9 cellular contexts compared by ENCODE assay signal in the genomic region with DNA sequence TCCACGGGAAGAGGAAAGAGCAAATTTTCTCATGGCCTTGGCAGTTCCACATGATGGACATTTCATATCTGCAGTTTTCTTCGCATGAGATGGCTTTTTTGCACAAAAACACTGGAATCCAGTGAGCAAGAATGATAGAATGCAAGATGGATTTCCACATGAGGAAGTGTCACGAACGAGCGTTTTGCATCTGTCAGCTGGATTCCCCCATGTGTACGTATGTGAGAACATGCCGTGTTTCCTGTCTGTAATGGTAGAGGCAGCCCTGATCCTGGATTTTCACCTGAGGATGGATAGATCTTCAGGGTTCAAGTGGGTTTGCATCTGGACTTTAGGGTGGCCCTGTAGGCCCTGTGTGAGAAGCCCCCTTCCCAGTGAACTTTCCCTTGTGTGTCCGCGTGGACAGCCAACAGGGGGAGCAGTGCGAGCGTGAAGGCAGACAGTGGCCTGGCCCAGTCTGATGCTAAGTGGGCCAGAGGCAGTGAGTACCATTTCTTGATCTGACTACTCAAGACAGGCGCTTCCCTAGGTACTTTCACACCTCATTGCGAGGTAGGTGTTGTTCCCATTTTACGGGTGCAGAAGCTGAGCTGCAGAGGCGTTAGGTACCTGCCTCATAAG. TPM values are rescaled to one million over a fixed set of nuclear protein-coding genes. Genes with fewer than 3 reads are reported as not detected.
DNase-seq lines count a peak whose midpoint lies in the region; ATAC-seq, FAIRE-seq and TF ChIP-seq lines count a peak whose summit lies in the region.
"Not testable (repeated sequence)": the region's sequence is repeated elsewhere in the genome, so short reads cannot be mapped to it uniquely, and the experiment has no call there.
"Had no signal": no experiment of that assay in that cellular context is flagged by ENCODE, and none has a peak within 500 bp of the region (broad histone marks: within the 10 kb centered on the region; RNA-seq: fewer than 3 reads in every experiment).

No MANE protein-coding gene starts in this region.

- H3K4me2 ChIP-seq in BLaER1 (peak overlapping the region; percentile 87), PC-3 (ENCODE audit: low read length) (peak overlapping the region; percentile 83; the same call in 1 of the 2 replicates)

- H3K36me3 Mint-ChIP-seq in activated T-cell treated with anti-CD3 and anti-CD28 coated beads, Interleukin-2, amount 50 U/mL, for 24 hours (ENCODE audit: low read depth), result peaks cover 35% of the 10 kb centered on the region
- H3K36me3 Mint-ChIP-seq in central memory CD8-positive, alpha-beta T cell (ENCODE audit: insufficient read depth), result peaks cover 19% of the 10 kb centered on the region
- not testable (repeated sequence) for H3K36me3 Mint-ChIP-seq in natural killer cell
- H3K36me3 Mint-ChIP-seq in stimulated activated memory B cell treated with anti-CD40 and anti-IgM and Interleukin-4, amounts not matched to agents 10 μg/mL and 1 μg/mL and 100 μg/mL, for 72 hours, result peaks cover 12% of the 10 kb centered on the region

- H3K79me2 ChIP-seq in PC-3 (ENCODE audit: low read length), result peaks cover 45% of the 10 kb centered on the region

- not testable (repeated sequence) for H3K36me3 ChIP-seq in BLaER1; PC-3 (ENCODE audit: low read depth, low read length); cardiac muscle cell

- not testable (repeated sequence) for H3K27me3 ChIP-seq in BLaER1; PC-3 (ENCODE audit: low read length); cardiac muscle cell

- POLR2A ChIA-PET in PC-3 (lab: Charles Lee; ENCODE audit: unreplicated experiment), result not testable (repeated sequence)

- intact Hi-C loops in PC-3 (cut with micrococcal nuclease); natural killer cell (cut with micrococcal nuclease): not testable (repeated sequence)

- H3K27me3 Mint-ChIP-seq in activated T-cell treated with anti-CD3 and anti-CD28 coated beads, Interleukin-2, amount 50 U/mL, for 24 hours; central memory CD8-positive, alpha-beta T cell; natural killer cell (ENCODE audit: low read depth in 2 of 2); stimulated activated memory B cell treated with anti-CD40 and anti-IgM and Interleukin-4, amounts not matched to agents 10 μg/mL and 1 μg/mL and 100 μg/mL, for 72 hours: not testable (repeated sequence)

- H3K27ac ChIP-seq in BLaER1; PC-3 (ENCODE audit: low read length); cardiac muscle cell: not testable (repeated sequence)

- not testable (repeated sequence) for H3K9me3 ChIP-seq in BLaER1; PC-3 (ENCODE audit: low read length); cardiac muscle cell (ENCODE audit: low read depth)

- H3K9me2 ChIP-seq in PC-3 (replicated peaks; ENCODE audit: low read length), result not testable (repeated sequence)

- peaks cover 45% of the 10 kb centered on the region for H3K4me1 Mint-ChIP-seq in activated T-cell treated with anti-CD3 and anti-CD28 coated beads, Interleukin-2, amount 50 U/mL, for 24 hours (ENCODE audit: low read depth)
- peaks cover 36% of the 10 kb centered on the region for H3K4me1 Mint-ChIP-seq in central memory CD8-positive, alpha-beta T cell
- peaks cover 33 to 37% of the 10 kb centered on the region in 2 donors for H3K4me1 Mint-ChIP-seq in natural killer cell
- H3K4me1 Mint-ChIP-seq in stimulated activated memory B cell treated with anti-CD40 and anti-IgM and Interleukin-4, amounts not matched to agents 10 μg/mL and 1 μg/mL and 100 μg/mL, for 72 hours, result peaks cover 51% of the 10 kb centered on the region

- peaks cover 42% of the 10 kb centered on the region for H3K4me1 ChIP-seq in BLaER1
- H3K4me1 ChIP-seq in PC-3 (ENCODE audit: insufficient read depth, low read length), result not testable (repeated sequence)
- H3K4me1 ChIP-seq in cardiac muscle cell (ENCODE audit: low read depth), result peaks cover 12% of the 10 kb centered on the region

- peak; percentile 38; the same call in 1 of the 2 replicates for TF ChIP-seq CTCF in PC-3 (conservative IDR thresholded peaks at IDR 0.05; ENCODE audit: low read depth, low read length)
- peak; percentile 41 for TF ChIP-seq CTCF in cardiac muscle cell (IDR thresholded peaks at IDR 0.05; ENCODE audit: low read depth, low read length)
- not testable (repeated sequence) for TF ChIP-seq CTCF in natural killer cell (IDR thresholded peaks at IDR 0.05)

- H3F3A ChIP-seq in PC-3 (ENCODE audit: low read length, unreplicated experiment), result not testable (repeated sequence)

- H3K27ac Mint-ChIP-seq in activated T-cell treated with anti-CD3 and anti-CD28 coated beads, Interleukin-2, amount 50 U/mL, for 24 hours, result peak overlapping the region; percentile 79
- peak overlapping the region; percentile 54 for H3K27ac Mint-ChIP-seq in central memory CD8-positive, alpha-beta T cell (ENCODE audit: low read depth)
- peak overlapping the region in 1 of 2 donors; percentile 37 for H3K27ac Mint-ChIP-seq in natural killer cell
- peak overlapping the region; percentile 84 for H3K27ac Mint-ChIP-seq in stimulated activated memory B cell treated with anti-CD40 and anti-IgM and Interleukin-4, amounts not matched to agents 10 μg/mL and 1 μg/mL and 100 μg/mL, for 72 hours

- CTCF ChIA-PET in PC-3 (lab: Charles Lee), result not testable (repeated sequence)

- not testable (repeated sequence) for BruUV-seq in PC-3 (replicated peaks; lab: Mats Ljungman, UMichigan)

- not testable (repeated sequence) for H3K4me3 ChIP-seq in BLaER1; PC-3 (ENCODE audit: low read length); cardiac muscle cell

- ATAC-seq in PC-3; central memory CD8-positive, alpha-beta T cell (replicated peaks; ENCODE audit: extremely low read depth, poor library complexity, severe bottlenecking); natural killer cell: not testable (repeated sequence)
- ATAC-seq in stimulated activated memory B cell treated with anti-CD40 and anti-IgM and Interleukin-4, amounts not matched to agents 10 μg/mL and 1 μg/mL and 100 μg/mL, for 72 hours, result peak; percentile 31

- H3K4me3 Mint-ChIP-seq in activated T-cell treated with anti-CD3 and anti-CD28 coated beads, Interleukin-2, amount 50 U/mL, for 24 hours, result peak overlapping the region; percentile 82
- peak overlapping the region; percentile 64 for H3K4me3 Mint-ChIP-seq in central memory CD8-positive, alpha-beta T cell
- peak overlapping the region; percentile 89 for H3K4me3 Mint-ChIP-seq in natural killer cell
- peak overlapping the region; percentile 79 for H3K4me3 Mint-ChIP-seq in stimulated activated memory B cell treated with anti-CD40 and anti-IgM and Interleukin-4, amounts not matched to agents 10 μg/mL and 1 μg/mL and 100 μg/mL, for 72 hours

- not testable (repeated sequence) for H3K9ac ChIP-seq in BLaER1; PC-3 (ENCODE audit: low read length)

- DNase-seq in GM18507 (ENCODE audit: extremely low spot score, insufficient read length, low read depth); activated T-cell treated with anti-CD3 and anti-CD28 coated beads, Interleukin-2, amount 50 U/mL, for 24 hours; central memory CD8-positive, alpha-beta T cell (ENCODE audit: low spot score in 2 of 2); natural killer cell: not testable (repeated sequence)
- DNase-seq in PC-3, result peak; percentile 11
- DNase-seq in cardiac muscle cell (ENCODE audit: low read depth in 1 of 2, low spot score in 1 of 2), result peak in 1 of 2 donors; percentile 40

- H4K20me1 ChIP-seq in BLaER1, result peaks cover 56% of the 10 kb centered on the region
- H4K20me1 ChIP-seq in PC-3 (ENCODE audit: low read length), result not testable (repeated sequence)

- not testable (repeated sequence) for H2AFZ ChIP-seq in PC-3 (ENCODE audit: low read length)

- H3K9me3 Mint-ChIP-seq in activated T-cell treated with anti-CD3 and anti-CD28 coated beads, Interleukin-2, amount 50 U/mL, for 24 hours; central memory CD8-positive, alpha-beta T cell; natural killer cell; stimulated activated memory B cell treated with anti-CD40 and anti-IgM and Interleukin-4, amounts not matched to agents 10 μg/mL and 1 μg/mL and 100 μg/mL, for 72 hours: not testable (repeated sequence)

- FAIRE-seq in GM18507 (lab: Jason Lieb, UNC), result peak; percentile 63

RNA-seq across cellular contexts. Expression of gene PDPK1, which starts 2.1 kb away (rescaled TPM):
- 13.7 and 18.9 TPM in 2 replicates for total RNA-seq in PC-3 (2014; rRNA removed)
- total RNA-seq in cardiac muscle cell, result 24.9 and 28.6 TPM in 2 replicates
- 22.4 and 23.3 TPM in 2 replicates for polyA plus RNA-seq in cardiac muscle cell
- 10 to 100 TPM; 63.1 to 80.7 (median 73.5) TPM for total RNA-seq in natural killer cell

RNA-seq across cellular contexts. Expression of gene CEMP1, which starts 8.7 kb away (rescaled TPM):
- 0.46 TPM in 1 of 2 replicates, not detected in the other for total RNA-seq in PC-3 (2014; rRNA removed)
- total RNA-seq in cardiac muscle cell, result 1.3 TPM in 1 of 2 replicates, not detected in the other
- 4.6 and 9.4 TPM in 2 replicates for polyA plus RNA-seq in cardiac muscle cell
- total RNA-seq in natural killer cell, result under 1 TPM; 0.28 to 0.56 (median 0.45) TPM
- total RNA-seq: activated CD8-positive, alpha-beta memory T cell treated with anti-CD3 and anti-CD28 coated beads for 36 hours had no signal

RNA-seq across cellular contexts. Expression of gene AMDHD2, which starts 19.8 kb away (rescaled TPM):
- total RNA-seq in PC-3 (2014; rRNA removed), result 50.3 and 62.8 TPM in 2 replicates
- 32.4 and 39.2 TPM in 2 replicates for total RNA-seq in cardiac muscle cell
- polyA plus RNA-seq in cardiac muscle cell, result 25.0 and 30.2 TPM in 2 replicates
- total RNA-seq in natural killer cell, result 100 to 1,000 TPM; 129 to 162 (median 144) TPM

RNA-seq across cellular contexts. Expression of gene ATP6V0C, which starts 26.2 kb away (rescaled TPM):
- 67.4 and 80.2 TPM in 2 replicates for total RNA-seq in PC-3 (2014; rRNA removed)
- total RNA-seq in cardiac muscle cell, result 92.4 and 117 TPM in 2 replicates
- polyA plus RNA-seq in cardiac muscle cell, result 184 and 281 TPM in 2 replicates
- total RNA-seq in natural killer cell, result 100 to 1,000 TPM; 183 to 242 (median 217) TPM
